Comparison of ENCODE assay signal across 14 cellular contexts in genomic region chr7:83921798-83922607, GRCh38.
A peak's percentile ranks its signal among the peaks of the same experiment; 100 is the strongest.
DNase-seq lines count a peak whose midpoint lies in the region; ATAC-seq and TF ChIP-seq lines count a peak whose summit lies in the region.
"Had no signal": no experiment of that assay in that cellular context is flagged by ENCODE, and none has a peak within 500 bp of the region (broad histone marks: within the 10 kb centered on the region; RNA-seq: fewer than 3 reads in every experiment).

No MANE protein-coding gene starts in this region.

- TF ChIP-seq CTCF in fibroblast of villous mesenchyme (IDR thresholded peaks at IDR 0.05; ENCODE audit: insufficient read depth, low read depth, low read length) = no peak

- DNase-seq in AG08396 (ENCODE audit: low spot score) = peak; percentile 35
- DNase-seq in SJCRH30 = peak; percentile 7 to 25
- DNase-seq in fibroblast of villous mesenchyme (ENCODE audit: low read depth) = peak; percentile 1
- no peak for DNase-seq in SW480 (ENCODE audit: low spot score)
- DNase-seq in stimulated activated CD4-positive, alpha-beta T cell treated with anti-CD3 and anti-CD28 coated beads, Interleukin-4, amount 100 ng/mL, for 4 hours = no peak
- DNase-seq in naive thymus-derived CD4-positive, alpha-beta T cell = no peak
- no peak for DNase-seq in ureter (ENCODE audit: low spot score)
- DNase-seq: activated CD4-positive, alpha-beta memory T cell treated with anti-CD3 and anti-CD28 coated beads for 36 hours; activated naive CD4-positive, alpha-beta T cell treated with Interleukin-2 at 50 U/mL for 16 hours; hypothalamus; mesendoderm; PC-9; T-helper 9 cell had no signal

- no peaks in the 10 kb centered on the region for H3K9me3 Mint-ChIP-seq in naive thymus-derived CD4-positive, alpha-beta T cell

- H3K9me3 ChIP-seq in SJCRH30 (replicated peaks) = no peaks in the 10 kb centered on the region
- H3K9me3 ChIP-seq in naive thymus-derived CD4-positive, alpha-beta T cell (ENCODE audit: control insufficient read depth in 2 of 3, low read length in 3 of 3) = no peaks in the 10 kb centered on the region

- H3K27me3 Mint-ChIP-seq in naive thymus-derived CD4-positive, alpha-beta T cell = peaks cover 0 to 3% (median 0%) of the 10 kb centered on the region in 5 donors
- H3K27me3 Mint-ChIP-seq: activated CD4-positive, alpha-beta memory T cell treated with anti-CD3 and anti-CD28 coated beads for 36 hours had no signal

- H3K4me3 Mint-ChIP-seq in naive thymus-derived CD4-positive, alpha-beta T cell = no peak overlapping the region
- H3K4me3 Mint-ChIP-seq: activated CD4-positive, alpha-beta memory T cell treated with anti-CD3 and anti-CD28 coated beads for 36 hours had no signal

- no peaks in the 10 kb centered on the region for H3K4me1 ChIP-seq in SJCRH30
- no peaks in the 10 kb centered on the region for H3K4me1 ChIP-seq in naive thymus-derived CD4-positive, alpha-beta T cell (ENCODE audit: control insufficient read depth in 2 of 2, insufficient read depth in 2 of 2, low read length in 2 of 2)

- no peaks in the 10 kb centered on the region for H3K27me3 ChIP-seq in SJCRH30
- H3K27me3 ChIP-seq in naive thymus-derived CD4-positive, alpha-beta T cell (ENCODE audit: control insufficient read depth in 2 of 2, insufficient read depth in 2 of 2, low read length in 2 of 2) = no peaks in the 10 kb centered on the region

- CTCF ChIA-PET in naive thymus-derived CD4-positive, alpha-beta T cell (lab: Charles Lee) = no interaction called here

- H3K4me1 Mint-ChIP-seq in naive thymus-derived CD4-positive, alpha-beta T cell = no peaks in the 10 kb centered on the region

- ATAC-seq in HG03432 (IDR thresholded peaks at IDR 0.05; ENCODE audit: unreplicated experiment) = peak; percentile 35
- no peak for ATAC-seq in naive thymus-derived CD4-positive, alpha-beta T cell

- POLR2A ChIA-PET in naive thymus-derived CD4-positive, alpha-beta T cell (lab: Charles Lee) = interaction anchor here (0.7 kb wide), 1 partner anchor 76 kb away, joined by 3 read pairs; no protein-coding TSS in a partner anchor

- H3K4me3 ChIP-seq in SJCRH30 (no peak overlapping the region), fibroblast of villous mesenchyme (ENCODE audit: low read depth, low read length) (no peak overlapping the region)
- no peak overlapping the region for H3K4me3 ChIP-seq in naive thymus-derived CD4-positive, alpha-beta T cell (ENCODE audit: low read length)
- H3K4me3 ChIP-seq: PC-9 had no signal

- no peak overlapping the region for H3K27ac Mint-ChIP-seq in naive thymus-derived CD4-positive, alpha-beta T cell
- H3K27ac Mint-ChIP-seq: activated CD4-positive, alpha-beta memory T cell treated with anti-CD3 and anti-CD28 coated beads for 36 hours had no signal

- no peak overlapping the region for H3K27ac ChIP-seq in SJCRH30
- no peak overlapping the region for H3K27ac ChIP-seq in naive thymus-derived CD4-positive, alpha-beta T cell (ENCODE audit: low read depth, low read length)
- H3K27ac ChIP-seq: PC-9 had no signal

- intact Hi-C loops in naive thymus-derived CD4-positive, alpha-beta T cell (cut with micrococcal nuclease) = no loop called here

- H3K36me3 ChIP-seq in SJCRH30 = no peaks in the 10 kb centered on the region
- H3K36me3 ChIP-seq in naive thymus-derived CD4-positive, alpha-beta T cell (ENCODE audit: control insufficient read depth in 2 of 3, insufficient read depth in 3 of 3, low read length in 3 of 3) = no peaks in the 10 kb centered on the region

- H3K36me3 Mint-ChIP-seq in naive thymus-derived CD4-positive, alpha-beta T cell = no peaks in the 10 kb centered on the region
- H3K36me3 Mint-ChIP-seq: activated CD4-positive, alpha-beta memory T cell treated with anti-CD3 and anti-CD28 coated beads for 36 hours had no signal

Comparison
In these comparisons a context has a peak if more than half of its experiments do, and no peak if none do; other contexts are left out.
1. DNase-seq: peak in AG08396 (single experiment), SJCRH30 (2 of 2) and fibroblast of villous mesenchyme (single experiment); none in SW480 (single experiment), stimulated activated CD4-positive, alpha-beta T cell treated with anti-CD3 and anti-CD28 coated beads, Interleukin-4, amount 100 ng/mL, for 4 hours (0 of 2), naive thymus-derived CD4-positive, alpha-beta T cell (0 of 9) and ureter (single experiment).